ENCODE assay signal across 2 cellular contexts in genomic region chr10:64396105-64396504, GRCh38.
TF ChIP-seq lines count a peak whose summit lies in the region.

No MANE protein-coding gene starts in this region.

TF ChIP-seq in IMR-90, 13 proteins besides CTCF, POLR2A, EP300 and RAD21:
- TF ChIP-seq FOS (IDR thresholded peaks at IDR 0.05; ENCODE audit: low read depth, low read length): peak; percentile 62; the same call in 1 of the 2 replicates
- no peak for TF ChIP-seq RFX5 (IDR thresholded peaks at IDR 0.05; ENCODE audit: low read depth, low read length)

TF ChIP-seq in H1, 55 proteins besides CTCF, POLR2A, EP300 and RAD21:
- TF ChIP-seq JUN (IDR thresholded peaks at IDR 0.05; ENCODE audit: low read depth, low read length) (peak; percentile 53; the same call in 1 of the 2 replicates), EGR1 (IDR thresholded peaks at IDR 0.05; ENCODE audit: borderline replicate concordance, low read depth, low read length) (no peak), JUND (IDR thresholded peaks at IDR 0.05; ENCODE audit: low read length) (peak; percentile 75; the same call in 1 of the 2 replicates)
TF ChIP-seq in H1: peak in this region for 2.
